Comparison of ENCODE assay signal across 18 cellular contexts in the genomic region with DNA sequence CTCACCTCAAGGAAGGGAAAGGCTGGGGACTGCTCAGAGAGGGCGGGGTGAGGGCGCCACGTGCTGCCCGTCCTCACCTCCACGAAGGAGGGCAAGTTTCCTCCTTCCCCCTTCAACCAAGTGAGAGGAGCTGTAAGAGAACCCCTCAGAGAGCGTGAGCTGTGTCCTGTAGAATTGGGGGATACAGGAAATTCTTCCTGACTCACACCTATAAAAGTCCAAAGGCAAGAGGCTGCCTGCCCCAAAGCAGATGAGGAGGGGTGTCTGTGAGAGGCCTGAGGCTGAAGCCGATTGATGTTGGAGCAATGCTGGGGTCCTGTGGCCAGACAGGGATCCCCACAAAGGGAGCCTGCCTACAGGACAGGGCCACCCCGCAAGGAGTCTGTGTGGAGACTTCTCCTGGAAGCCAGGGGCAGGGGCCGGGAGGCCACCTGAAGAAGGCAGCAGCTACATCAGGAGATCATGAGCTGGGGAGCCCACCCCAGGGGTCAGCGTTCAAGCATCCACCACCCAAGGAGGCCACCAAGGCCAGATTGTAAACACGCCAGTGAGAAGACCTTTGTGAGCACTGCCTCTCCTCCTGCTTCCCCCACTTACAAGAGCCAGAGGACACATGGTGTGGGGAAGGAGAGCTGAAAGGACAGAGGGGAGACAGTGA. TPM values are rescaled to one million over a fixed set of nuclear protein-coding genes. Genes with fewer than 3 reads are reported as not detected.
A peak's percentile ranks its signal among the peaks of the same experiment; 100 is the strongest.
DNase-seq lines count a peak whose midpoint lies in the region; ATAC-seq and TF ChIP-seq lines count a peak whose summit lies in the region.
"Had no signal": no experiment of that assay in that cellular context is flagged by ENCODE, and none has a peak within 500 bp of the region (broad histone marks: within the 10 kb centered on the region; RNA-seq: fewer than 3 reads in every experiment).

No MANE protein-coding gene starts in this region.

- DNase-seq in ELR (ENCODE audit: low read depth) (peak; percentile 50), RWPE2 (ENCODE audit: low spot score) (no peak), mesenchymal stem cell (no peak), UCSD-AML1 (lab: John Stamatoyannopoulos, UW; ENCODE audit: unreplicated experiment) (no peak), left colon (no peak)
- DNase-seq in stimulated activated naive B cell treated with anti-CD40 and anti-IgM and Interleukin-4, amounts not matched to agents 10 μg/mL and 1 μg/mL and 100 μg/mL, for 72 hours = no peak
- DNase-seq in stimulated activated CD8-positive, alpha-beta memory T cell treated with anti-CD3 and anti-CD28 coated beads, Interleukin-4, amount 100 ng/mL, for 48 hours = no peak
- DNase-seq: activated CD4-positive, alpha-beta memory T cell treated with anti-CD3 and anti-CD28 coated beads, Interleukin-2, amount 10 ng/mL, durations not matched to agents 7 days and 5 days; BE2C; cerebellar nuclear complex; DMS53; NCI-H2029 treated with DMSO at 0.1 percent for 48 hours; NCI-H526; PC-9 had no signal

- no peaks in the 10 kb centered on the region for H3K27me3 ChIP-seq in RWPE2 (ENCODE audit: insufficient read depth, poor library complexity, severe bottlenecking)
- no peaks in the 10 kb centered on the region for H3K27me3 ChIP-seq in mesenchymal stem cell (ENCODE audit: control insufficient read depth in 1 of 2, insufficient read depth in 1 of 2, low read length in 2 of 2)
- H3K27me3 ChIP-seq: BE2C, gastroesophageal sphincter had no signal

- H3K36me3 ChIP-seq in RWPE2 (ENCODE audit: low read depth) (no peaks in the 10 kb centered on the region), mesenchymal stem cell (ENCODE audit: control insufficient read depth in 1 of 2, insufficient read depth in 2 of 2, low read depth in 1 of 2, low read length in 2 of 2) (no peaks in the 10 kb centered on the region)
- H3K36me3 ChIP-seq: BE2C, gastroesophageal sphincter had no signal

- no peaks in the 10 kb centered on the region for H3K79me1 ChIP-seq in mesenchymal stem cell (replicated peaks; ENCODE audit: low read length, poor library complexity, severe bottlenecking)

- TF ChIP-seq CTCF in RWPE2 (IDR thresholded peaks at IDR 0.05; ENCODE audit: poor library complexity, severe bottlenecking) = no peak

- H3K18ac ChIP-seq in mesenchymal stem cell (ENCODE audit: low read depth in 1 of 2, low read length in 2 of 2) = peak overlapping the region in 1 of 2 experiments; percentile 49

- no peak overlapping the region for H2BK15ac ChIP-seq in mesenchymal stem cell (ENCODE audit: low read depth, poor library complexity, severe bottlenecking)

- H3K4me1 ChIP-seq in RWPE2 (ENCODE audit: insufficient read depth, poor library complexity, severe bottlenecking) = peaks cover 23% of the 10 kb centered on the region
- H3K4me1 ChIP-seq in mesenchymal stem cell (ENCODE audit: control insufficient read depth, insufficient read depth, low read depth, low read length) = peaks cover 20% of the 10 kb centered on the region
- H3K4me1 ChIP-seq: parathyroid adenoma had no signal

- H3K36me3 Mint-ChIP-seq in stimulated activated naive B cell treated with anti-CD40 and anti-IgM and Interleukin-4, amounts not matched to agents 10 μg/mL and 1 μg/mL and 100 μg/mL, for 72 hours = no peaks in the 10 kb centered on the region
- H3K36me3 Mint-ChIP-seq: memory B cell had no signal

- intact Hi-C loops in left colon (cut with DNase I, micrococcal nuclease) = no loop called here

- H3K9me3 ChIP-seq in RWPE2 (ENCODE audit: severe bottlenecking) (no peaks in the 10 kb centered on the region), mesenchymal stem cell (ENCODE audit: control insufficient read depth, low read length) (no peaks in the 10 kb centered on the region)
- H3K9me3 ChIP-seq: BE2C, gastroesophageal sphincter had no signal

- H4K91ac ChIP-seq in mesenchymal stem cell (ENCODE audit: low read length) = peak overlapping the region; percentile 61

- H2BK12ac ChIP-seq in mesenchymal stem cell (ENCODE audit: low read length in 2 of 2) = peak overlapping the region in 1 of 2 experiments; percentile 95

- H3K4me3 ChIP-seq in RWPE2 (ENCODE audit: severe bottlenecking) = no peak overlapping the region
- peak overlapping the region in 1 of 2 experiments; percentile 58 for H3K4me3 ChIP-seq in mesenchymal stem cell (ENCODE audit: insufficient read depth in 1 of 2, low read depth in 1 of 2, low read length in 2 of 2)
- H3K4me3 ChIP-seq: gastroesophageal sphincter, PC-9 had no signal

- H2AK5ac ChIP-seq in mesenchymal stem cell (ENCODE audit: low read length, severe bottlenecking) = peak overlapping the region; percentile 81

- peak overlapping the region; percentile 67 to 76 for H3K4ac ChIP-seq in mesenchymal stem cell (ENCODE audit: low read depth in 1 of 2, low read length in 2 of 2)

- H2BK120ac ChIP-seq in mesenchymal stem cell (ENCODE audit: low read depth, low read length) = peak overlapping the region; percentile 73

- H3K9ac ChIP-seq in mesenchymal stem cell (ENCODE audit: low read length) = peak overlapping the region; percentile 77
- H3K9ac ChIP-seq: parathyroid adenoma had no signal

- H3K4me1 Mint-ChIP-seq in stimulated activated naive B cell treated with anti-CD40 and anti-IgM and Interleukin-4, amounts not matched to agents 10 μg/mL and 1 μg/mL and 100 μg/mL, for 72 hours = peaks cover 5 to 7% of the 10 kb centered on the region in 2 donors

- H3K27me3 Mint-ChIP-seq in stimulated activated naive B cell treated with anti-CD40 and anti-IgM and Interleukin-4, amounts not matched to agents 10 μg/mL and 1 μg/mL and 100 μg/mL, for 72 hours = no peaks in the 10 kb centered on the region
- H3K27me3 Mint-ChIP-seq: activated CD4-positive, alpha-beta memory T cell treated with anti-CD3 and anti-CD28 coated beads, Interleukin-2, amount 10 ng/mL, durations not matched to agents 7 days and 5 days had no signal

- peak overlapping the region; percentile 75 for H4K8ac ChIP-seq in mesenchymal stem cell (ENCODE audit: low read length)

- H3K27ac ChIP-seq in RWPE2 (ENCODE audit: poor library complexity, severe bottlenecking) (peak overlapping the region; percentile 68), mesenchymal stem cell (ENCODE audit: low read length, poor library complexity, severe bottlenecking) (no peak overlapping the region)
- H3K27ac ChIP-seq: parathyroid adenoma, PC-9 had no signal

- 91% methylated on average over 3 of the region's 11 CpGs for WGBS in mesenchymal stem cell

- H3K4me3 Mint-ChIP-seq in stimulated activated naive B cell treated with anti-CD40 and anti-IgM and Interleukin-4, amounts not matched to agents 10 μg/mL and 1 μg/mL and 100 μg/mL, for 72 hours = no peak overlapping the region
- H3K4me3 Mint-ChIP-seq: activated CD4-positive, alpha-beta memory T cell treated with anti-CD3 and anti-CD28 coated beads, Interleukin-2, amount 10 ng/mL, durations not matched to agents 7 days and 5 days; memory B cell had no signal

- peak overlapping the region; percentile 47 for H2AFZ ChIP-seq in mesenchymal stem cell (ENCODE audit: low read depth, low read length)
- H2AFZ ChIP-seq: parathyroid adenoma, PC-9 had no signal

- ATAC-seq in RWPE2 (ENCODE audit: low read depth) = no peak
- no peak for ATAC-seq in stimulated activated naive B cell treated with anti-CD40 and anti-IgM and Interleukin-4, amounts not matched to agents 10 μg/mL and 1 μg/mL and 100 μg/mL, for 72 hours (replicated peaks)
- ATAC-seq in left colon = no peak
- no peak for ATAC-seq in HG03108 (IDR thresholded peaks at IDR 0.05; ENCODE audit: unreplicated experiment)

- no peak overlapping the region for H2BK5ac ChIP-seq in mesenchymal stem cell (ENCODE audit: low read depth, low read length, poor library complexity, severe bottlenecking)

- peak overlapping the region in 1 of 2 experiments; percentile 61 for H3K14ac ChIP-seq in mesenchymal stem cell (ENCODE audit: low read length in 2 of 2)

- H3K23ac ChIP-seq in mesenchymal stem cell (ENCODE audit: low read length in 2 of 2) = peak overlapping the region in 1 of 2 experiments; percentile 74

- H3K4me2 ChIP-seq in mesenchymal stem cell (ENCODE audit: low read length, poor library complexity, severe bottlenecking) = no peak overlapping the region
- H3K4me2 ChIP-seq: PC-9 had no signal

- peak overlapping the region; percentile 14 for H3K27ac Mint-ChIP-seq in stimulated activated naive B cell treated with anti-CD40 and anti-IgM and Interleukin-4, amounts not matched to agents 10 μg/mL and 1 μg/mL and 100 μg/mL, for 72 hours
- H3K27ac Mint-ChIP-seq: activated CD4-positive, alpha-beta memory T cell treated with anti-CD3 and anti-CD28 coated beads, Interleukin-2, amount 10 ng/mL, durations not matched to agents 7 days and 5 days; memory B cell had no signal

- H3K9me3 Mint-ChIP-seq in stimulated activated naive B cell treated with anti-CD40 and anti-IgM and Interleukin-4, amounts not matched to agents 10 μg/mL and 1 μg/mL and 100 μg/mL, for 72 hours = no peaks in the 10 kb centered on the region
- H3K9me3 Mint-ChIP-seq: activated CD4-positive, alpha-beta memory T cell treated with anti-CD3 and anti-CD28 coated beads, Interleukin-2, amount 10 ng/mL, durations not matched to agents 7 days and 5 days; memory B cell had no signal

RNA-seq across cellular contexts. Expression of a gene that starts 27.7 kb away (rescaled TPM):
- polyA plus RNA-seq in mesenchymal stem cell (2013, experiment 1 of 2) = 1,233 TPM
- 1,286 TPM for polyA plus RNA-seq in mesenchymal stem cell (2013, experiment 2 of 2)
- total RNA-seq in left colon = 1,000 to 10,000 TPM; 2,086 to 2,115 TPM

RNA-seq across cellular contexts. Expression of a gene that starts 32.7 kb away (rescaled TPM):
- polyA plus RNA-seq in mesenchymal stem cell (2013, experiment 1 of 2) = 0.08 TPM
- polyA plus RNA-seq in mesenchymal stem cell (2013, experiment 2 of 2) = not detected
- total RNA-seq in left colon = not detected
- total RNA-seq: gastroesophageal sphincter had no signal

RNA-seq across cellular contexts. Expression of a gene that starts 37.6 kb away (rescaled TPM):
- polyA plus RNA-seq in mesenchymal stem cell (2013, experiment 1 of 2) = 636 TPM
- polyA plus RNA-seq in mesenchymal stem cell (2013, experiment 2 of 2) = 654 TPM
- total RNA-seq in left colon = 10 to 100 TPM; 36.1 to 79.4 TPM

RNA-seq across cellular contexts. Expression of a gene that starts 41.0 kb away (rescaled TPM):
- 17.9 TPM for polyA plus RNA-seq in mesenchymal stem cell (2013, experiment 1 of 2)
- polyA plus RNA-seq in mesenchymal stem cell (2013, experiment 2 of 2) = 18.8 TPM
- total RNA-seq in left colon = not detected
- total RNA-seq: activated CD4-positive, alpha-beta memory T cell treated with anti-CD3 and anti-CD28 coated beads, Interleukin-2, amount 10 ng/mL, durations not matched to agents 7 days and 5 days had no signal

RNA-seq across cellular contexts. Expression of a gene that starts 47.6 kb away (rescaled TPM):
- polyA plus RNA-seq in mesenchymal stem cell (2013, experiment 1 of 2) = not detected
- polyA plus RNA-seq in mesenchymal stem cell (2013, experiment 2 of 2) = not detected
- not detected for total RNA-seq in left colon
- total RNA-seq: activated CD4-positive, alpha-beta memory T cell treated with anti-CD3 and anti-CD28 coated beads, Interleukin-2, amount 10 ng/mL, durations not matched to agents 7 days and 5 days; PC-9 had no signal
